In genomic region chr10:100978896-100979185, GRCh38 we compare ENCODE assay signal across 20 cellular contexts.
"Had no signal": no experiment of that assay in that cellular context is flagged by ENCODE, and none has a peak within 500 bp of the region (broad histone marks: within the 10 kb centered on the region; RNA-seq: fewer than 3 reads in every experiment).

No MANE protein-coding gene starts in this region.

- H3K9me3 ChIP-seq: body of pancreas, left lung, prostate gland, tibial nerve had no signal

- H3K27me3 Mint-ChIP-seq: naive thymus-derived CD4-positive, alpha-beta T cell; stimulated activated naive CD8-positive, alpha-beta T cell treated with anti-CD3 and anti-CD28 coated beads, Interleukin-15, amount 100 ng/mL, for 72 hours had no signal

- H3K4me1 Mint-ChIP-seq: stimulated activated naive CD8-positive, alpha-beta T cell treated with anti-CD3 and anti-CD28 coated beads, Interleukin-15, amount 100 ng/mL, for 72 hours had no signal

- DNase-seq: activated CD4-positive, alpha-beta T cell treated with anti-CD3 and anti-CD28 coated beads, Interleukin-2, amount 50 U/mL, for 1 hour; activated CD4-positive, CD25-positive, alpha-beta regulatory T cell treated with anti-CD3 and anti-CD28 coated beads, Interleukin-2, amount 50 U/mL, for 72 hours; activated effector memory CD4-positive, alpha-beta T cell treated with anti-CD3 and anti-CD28 coated beads, Interleukin-2, amount 50 U/mL, for 16 hours; activated naive CD4-positive, alpha-beta T cell treated with anti-CD3 and anti-CD28 coated beads, Interleukin-2, amount 50 U/mL, for 16 hours; anterior cingulate cortex; body of pancreas; dermis blood vessel endothelial cell; effector memory CD4-positive, alpha-beta T cell; foreskin keratinocyte; left lung; naive thymus-derived CD4-positive, alpha-beta T cell; stimulated activated CD4-positive, alpha-beta T cell treated with anti-CD3 and anti-CD28 coated beads, Interleukin-12 subunit alpha, Interleukin-12 subunit beta, amount 100 ng/mL, for 4 hours; stimulated activated CD4-positive, alpha-beta T cell treated with anti-CD3 and anti-CD28 coated beads, Interleukin-4, amount 100 ng/mL, for 4 hours; stimulated activated naive CD8-positive, alpha-beta T cell treated with anti-CD3 and anti-CD28 coated beads, Interleukin-15, amount 100 ng/mL, for 72 hours; T-helper 1 cell; WERI-Rb-1 had no signal

- H3K9me3 Mint-ChIP-seq: naive thymus-derived CD4-positive, alpha-beta T cell; stimulated activated naive CD8-positive, alpha-beta T cell treated with anti-CD3 and anti-CD28 coated beads, Interleukin-15, amount 100 ng/mL, for 72 hours had no signal

- H3K27ac ChIP-seq: body of pancreas, cardiac muscle cell, foreskin keratinocyte, left lung, prostate gland, tibial nerve, WERI-Rb-1 had no signal

- H3K4me3 Mint-ChIP-seq: naive thymus-derived CD4-positive, alpha-beta T cell; stimulated activated naive CD8-positive, alpha-beta T cell treated with anti-CD3 and anti-CD28 coated beads, Interleukin-15, amount 100 ng/mL, for 72 hours had no signal

- H3K4me3 ChIP-seq: body of pancreas, cardiac muscle cell, left lung, lung, prostate gland, tibial nerve had no signal

- H3K4me1 ChIP-seq: foreskin keratinocyte, left lung, prostate gland, tibial nerve had no signal

- H3K27me3 ChIP-seq: body of pancreas, cardiac muscle cell, foreskin keratinocyte, left lung, tibial nerve had no signal

- H3K27ac Mint-ChIP-seq: stimulated activated naive CD8-positive, alpha-beta T cell treated with anti-CD3 and anti-CD28 coated beads, Interleukin-15, amount 100 ng/mL, for 72 hours had no signal
